Comparison of ENCODE assay signal across 17 cellular contexts in genomic region chr10:4983615-4984216, GRCh38. TPM values are rescaled to one million over a fixed set of nuclear protein-coding genes. Genes with fewer than 3 reads are reported as not detected.
DNase-seq lines count a peak whose midpoint lies in the region; ATAC-seq and TF ChIP-seq lines count a peak whose summit lies in the region.
"Had no signal": no experiment of that assay in that cellular context is flagged by ENCODE, and none has a peak within 500 bp of the region (broad histone marks: within the 10 kb centered on the region; RNA-seq: fewer than 3 reads in every experiment).

No MANE protein-coding gene starts in this region.

- H3K9me3 ChIP-seq in right lobe of liver (no peaks in the 10 kb centered on the region), thyroid gland (no peaks in the 10 kb centered on the region)
- H3K9me3 ChIP-seq: HAP-1 had no signal

- no peak overlapping the region for H3K4me3 Mint-ChIP-seq in activated naive CD8-positive, alpha-beta T cell treated with anti-CD3 and anti-CD28 coated beads, Interleukin-2, amount 50 U/mL, for 24 hours
- H3K4me3 Mint-ChIP-seq in activated naive CD8-positive, alpha-beta T cell treated with anti-CD3 and anti-CD28 coated beads for 36 hours: no peak overlapping the region
- H3K4me3 Mint-ChIP-seq: B cell; CD4-positive, alpha-beta T cell; IgD-negative memory B cell had no signal

- ATAC-seq in activated naive CD8-positive, alpha-beta T cell treated with anti-CD3 and anti-CD28 coated beads, Interleukin-2, amount 50 U/mL, for 24 hours: peak; percentile 33
- peak in 2 of 4 donors; percentile 7 to 21 for ATAC-seq in right lobe of liver
- ATAC-seq: GM12878 had no signal

- WGBS in right lobe of liver (ENCODE audit: insufficient coverage, low coverage, low lambda C conversion rate, missing lambda C conversion rate): no CpG with 5 or more reads among the region's 5 CpGs
- WGBS in thyroid gland, 2 donors: 96% methylated on average over 5 of the region's 5 CpGs

- H3K4me3 ChIP-seq in right lobe of liver (no peak overlapping the region), thyroid gland (replicated peaks in 1 of 3) (no peak overlapping the region)
- H3K4me3 ChIP-seq: GM12878, HAP-1 had no signal

- H3K36me3 ChIP-seq in right lobe of liver: peaks cover 0 to 22% (median 4%) of the 10 kb centered on the region in 4 donors
- H3K36me3 ChIP-seq in thyroid gland: no peaks in the 10 kb centered on the region
- H3K36me3 ChIP-seq: HAP-1 had no signal

- TF ChIP-seq POLR2A in right lobe of liver (IDR thresholded peaks at IDR 0.05) (peak; percentile 15), thyroid gland (IDR thresholded peaks at IDR 0.05) (no peak)

- no peaks in the 10 kb centered on the region for H3K9me3 Mint-ChIP-seq in activated naive CD8-positive, alpha-beta T cell treated with anti-CD3 and anti-CD28 coated beads, Interleukin-2, amount 50 U/mL, for 24 hours
- no peaks in the 10 kb centered on the region for H3K9me3 Mint-ChIP-seq in activated naive CD8-positive, alpha-beta T cell treated with anti-CD3 and anti-CD28 coated beads for 36 hours
- H3K9me3 Mint-ChIP-seq: CD4-positive, alpha-beta T cell; IgD-negative memory B cell had no signal

- DNase-seq in activated naive CD8-positive, alpha-beta T cell treated with anti-CD3 and anti-CD28 coated beads, Interleukin-2, amount 50 U/mL, for 24 hours: no peak
- no peak for DNase-seq in activated naive CD8-positive, alpha-beta T cell treated with anti-CD3 and anti-CD28 coated beads for 36 hours
- DNase-seq in fibroblast of gingiva (ENCODE audit: low read depth) (peak; percentile 6), right lobe of liver (peak in 1 of 3 donors; percentile 26), thyroid gland (no peak), GM19238 (ENCODE audit: insufficient read length, low spot score) (no peak), putamen (ENCODE audit: low spot score) (no peak), GM20000 (ENCODE audit: low spot score) (no peak)
- DNase-seq: C1 segment of cervical spinal cord; CD4-positive, alpha-beta T cell; DMS79 had no signal

- H3K27me3 ChIP-seq in right lobe of liver (no peaks in the 10 kb centered on the region), thyroid gland (no peaks in the 10 kb centered on the region)

- no peaks in the 10 kb centered on the region for H3K4me1 Mint-ChIP-seq in activated naive CD8-positive, alpha-beta T cell treated with anti-CD3 and anti-CD28 coated beads, Interleukin-2, amount 50 U/mL, for 24 hours
- H3K4me1 Mint-ChIP-seq in activated naive CD8-positive, alpha-beta T cell treated with anti-CD3 and anti-CD28 coated beads for 36 hours: peaks cover 4% of the 10 kb centered on the region
- H3K4me1 Mint-ChIP-seq: B cell, IgD-negative memory B cell had no signal

- H3K27ac ChIP-seq in right lobe of liver (peak overlapping the region in 1 of 3 donors; percentile 60), thyroid gland (peak overlapping the region in 2 of 3 donors; percentile 75 to 92)
- H3K27ac ChIP-seq: HL-60 had no signal

- H3K4me1 ChIP-seq in right lobe of liver (no peaks in the 10 kb centered on the region), thyroid gland (peaks cover 15 to 31% of the 10 kb centered on the region in 2 donors)

- no peak overlapping the region for H3K27ac Mint-ChIP-seq in activated naive CD8-positive, alpha-beta T cell treated with anti-CD3 and anti-CD28 coated beads, Interleukin-2, amount 50 U/mL, for 24 hours
- H3K27ac Mint-ChIP-seq in activated naive CD8-positive, alpha-beta T cell treated with anti-CD3 and anti-CD28 coated beads for 36 hours: no peak overlapping the region
- H3K27ac Mint-ChIP-seq: B cell; CD4-positive, alpha-beta T cell; IgD-negative memory B cell had no signal

- H3K27me3 Mint-ChIP-seq in activated naive CD8-positive, alpha-beta T cell treated with anti-CD3 and anti-CD28 coated beads, Interleukin-2, amount 50 U/mL, for 24 hours: peaks cover 2% of the 10 kb centered on the region
- H3K27me3 Mint-ChIP-seq in activated naive CD8-positive, alpha-beta T cell treated with anti-CD3 and anti-CD28 coated beads for 36 hours: peaks cover 5% of the 10 kb centered on the region
- H3K27me3 Mint-ChIP-seq: CD4-positive, alpha-beta T cell had no signal

- no peaks in the 10 kb centered on the region for H3K36me3 Mint-ChIP-seq in activated naive CD8-positive, alpha-beta T cell treated with anti-CD3 and anti-CD28 coated beads, Interleukin-2, amount 50 U/mL, for 24 hours (ENCODE audit: low read depth)
- H3K36me3 Mint-ChIP-seq in activated naive CD8-positive, alpha-beta T cell treated with anti-CD3 and anti-CD28 coated beads for 36 hours: no peaks in the 10 kb centered on the region
- H3K36me3 Mint-ChIP-seq: IgD-negative memory B cell had no signal

- TF ChIP-seq CTCF in right lobe of liver (IDR thresholded peaks at IDR 0.05) (no peak), thyroid gland (IDR thresholded peaks at IDR 0.05) (no peak), GM20000 (IDR thresholded peaks at IDR 0.05; ENCODE audit: extremely low read depth, missing control alignments) (no peak)

- intact Hi-C loops in right lobe of liver (cut with DNase I): no loop called here
- intact Hi-C loops in thyroid gland (cut with DNase I): loop anchor here (10.0 kb wide), 1 partner anchor 139 kb away; no protein-coding TSS in a partner anchor

RNA-seq across cellular contexts. Expression of gene AKR1C2, which starts 19.9 kb away (rescaled TPM):
- total RNA-seq in activated naive CD8-positive, alpha-beta T cell treated with anti-CD3 and anti-CD28 coated beads for 36 hours: not detected
- total RNA-seq in right lobe of liver (1,000 to 10,000 TPM in 2 of 6 experiments, 100 to 1,000 TPM in 4; 203 to 2,018 (median 421) TPM), thyroid gland (10 to 100 TPM; 48.2 to 59.9 (median 53.9) TPM)
- total RNA-seq: B cell, G401 had no signal

RNA-seq across cellular contexts. Expression of gene AKR1C1, which starts 20.5 kb away (rescaled TPM):
- under 1 TPM; 0.14 to 0.21 TPM for total RNA-seq in activated naive CD8-positive, alpha-beta T cell treated with anti-CD3 and anti-CD28 coated beads for 36 hours
- total RNA-seq in right lobe of liver (1,000 to 10,000 TPM in 1 of 6 experiments, 100 to 1,000 TPM in 5; 347 to 1,090 (median 533) TPM), thyroid gland (100 to 1,000 TPM in 3 of 4 donors, 10 to 100 TPM in 1; 73.8 to 132 (median 121) TPM)
- total RNA-seq: B cell had no signal

Comparison
In these comparisons a context has a peak if more than half of its experiments do, and no peak if none do; other contexts are left out.
1. RNA of gene AKR1C2, which starts 19.9 kb away (total RNA-seq): 203 to 2,018 TPM in right lobe of liver and 48.2 to 59.9 TPM in thyroid gland; not detected in activated naive CD8-positive, alpha-beta T cell treated with anti-CD3 and anti-CD28 coated beads for 36 hours; every median in the first group is over 10 times any median in the second.
2. RNA of gene AKR1C1, which starts 20.5 kb away (total RNA-seq): 347 to 1,090 TPM in right lobe of liver and 73.8 to 132 TPM in thyroid gland; 0.14 to 0.21 TPM in activated naive CD8-positive, alpha-beta T cell treated with anti-CD3 and anti-CD28 coated beads for 36 hours; every median in the first group is over 10 times any median in the second.